ENCODE assay signal across 13 cellular contexts in the genomic region with DNA sequence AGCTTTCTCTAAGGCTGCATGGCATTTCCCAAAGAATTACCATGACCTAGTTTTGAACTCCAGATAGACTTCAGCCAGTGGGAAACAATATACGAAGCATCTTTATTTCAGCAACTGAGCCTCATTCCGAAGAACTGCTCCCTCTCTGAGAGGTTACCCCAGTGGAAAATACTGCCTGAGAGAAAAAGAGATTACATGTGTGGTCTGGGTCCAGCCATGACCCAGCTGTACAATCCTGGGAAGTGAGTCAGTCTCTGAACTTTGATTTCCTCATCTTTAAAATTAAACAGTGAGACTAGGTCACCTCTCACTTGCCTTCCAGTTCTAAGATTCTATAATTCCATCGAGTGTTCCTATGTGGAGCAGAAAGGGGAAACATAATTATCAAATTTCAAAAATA. TPM values are rescaled to one million over a fixed set of nuclear protein-coding genes. Genes with fewer than 3 reads are reported as not detected.
DNase-seq lines count a peak whose midpoint lies in the region; ATAC-seq and TF ChIP-seq lines count a peak whose summit lies in the region.
"Had no signal": no experiment of that assay in that cellular context is flagged by ENCODE, and none has a peak within 500 bp of the region (broad histone marks: within the 10 kb centered on the region; RNA-seq: fewer than 3 reads in every experiment).

No MANE protein-coding gene starts in this region.

- no peak for TF ChIP-seq CTCF in AG04449 (IDR thresholded peaks at IDR 0.05; ENCODE audit: insufficient read depth, low read length, missing control alignments)
- TF ChIP-seq CTCF in esophagus muscularis mucosa (IDR thresholded peaks at IDR 0.05): no peak

- H2BK5ac ChIP-seq in mesenchymal stem cell (ENCODE audit: low read depth, low read length, poor library complexity, severe bottlenecking): no peak overlapping the region

- no peak overlapping the region for H3K14ac ChIP-seq in mesenchymal stem cell (ENCODE audit: low read length in 2 of 2)

- peaks cover 1% of the 10 kb centered on the region; the same call in 1 of the 2 replicates for H3K9me3 ChIP-seq in MG63
- no peaks in the 10 kb centered on the region for H3K9me3 ChIP-seq in esophagus muscularis mucosa
- no peaks in the 10 kb centered on the region for H3K9me3 ChIP-seq in mesenchymal stem cell (ENCODE audit: control insufficient read depth, low read length)
- H3K9me3 ChIP-seq: BLaER1, tibial nerve had no signal

- no peak overlapping the region for H3K27ac Mint-ChIP-seq in activated naive CD8-positive, alpha-beta T cell treated with anti-CD3 and anti-CD28 coated beads for 36 hours
- H3K27ac Mint-ChIP-seq: naive B cell had no signal

- H3K4me1 ChIP-seq in esophagus muscularis mucosa (peaks cover 37 to 52% (median 42%) of the 10 kb centered on the region in 4 donors), mesenchymal stem cell (ENCODE audit: control insufficient read depth, insufficient read depth, low read depth, low read length) (no peaks in the 10 kb centered on the region)
- H3K4me1 ChIP-seq: BLaER1 had no signal

- H3K23ac ChIP-seq in mesenchymal stem cell (ENCODE audit: low read length in 2 of 2): no peak overlapping the region

- CTCF ChIA-PET in AG04449 (lab: Yijun Ruan, JAX): no interaction called here

- POLR2A ChIA-PET in AG04449 (lab: Yijun Ruan, JAX): no interaction called here

- peak overlapping the region; percentile 94 for H2AK5ac ChIP-seq in mesenchymal stem cell (ENCODE audit: low read length, severe bottlenecking)

- no peak overlapping the region for H2BK12ac ChIP-seq in mesenchymal stem cell (ENCODE audit: low read length in 2 of 2)

- no peak overlapping the region for H3K4me3 Mint-ChIP-seq in activated naive CD8-positive, alpha-beta T cell treated with anti-CD3 and anti-CD28 coated beads for 36 hours
- H3K4me3 Mint-ChIP-seq: naive B cell had no signal

- no peak overlapping the region for H2BK120ac ChIP-seq in mesenchymal stem cell (ENCODE audit: low read depth, low read length)

- no peak overlapping the region for H4K91ac ChIP-seq in mesenchymal stem cell (ENCODE audit: low read length)

- DNase-seq in AG04449 (ENCODE audit: low read depth, low spot score) (peak; percentile 34), MG63 (peak; percentile 39), esophagus muscularis mucosa (ENCODE audit: extremely low spot score) (no peak), mesenchymal stem cell (peak; percentile 94), DMS53 (lab: John Stamatoyannopoulos, UW) (no peak), SHP77 treated with DMSO at 0.1 percent for 48 hours (lab: John Stamatoyannopoulos, UW) (no peak)
- DNase-seq in activated naive CD8-positive, alpha-beta T cell treated with anti-CD3 and anti-CD28 coated beads for 36 hours: no peak
- DNase-seq: activated CD4-positive, alpha-beta T cell treated with anti-CD3 and anti-CD28 coated beads, Interleukin-2, amount 50 U/mL, for 4 hours; naive B cell; SIG-M5 had no signal

- H3K4me2 ChIP-seq in mesenchymal stem cell (ENCODE audit: low read length, poor library complexity, severe bottlenecking): no peak overlapping the region
- H3K4me2 ChIP-seq: BLaER1 had no signal

- H3K9ac ChIP-seq in mesenchymal stem cell (ENCODE audit: low read length): peak overlapping the region; percentile 33
- H3K9ac ChIP-seq: BLaER1 had no signal

- no peak for TF ChIP-seq POLR2A in esophagus muscularis mucosa (IDR thresholded peaks at IDR 0.05; ENCODE audit: low read depth)

- no peak overlapping the region for H2AFZ ChIP-seq in mesenchymal stem cell (ENCODE audit: low read depth, low read length)

- H3K36me3 ChIP-seq in MG63 (no peaks in the 10 kb centered on the region), esophagus muscularis mucosa (no peaks in the 10 kb centered on the region), mesenchymal stem cell (ENCODE audit: control insufficient read depth in 1 of 2, insufficient read depth in 2 of 2, low read depth in 1 of 2, low read length in 2 of 2) (no peaks in the 10 kb centered on the region)
- H3K36me3 ChIP-seq: BLaER1, tibial nerve had no signal

- intact Hi-C loops in esophagus muscularis mucosa (cut with DNase I): no loop called here

- peaks cover 5% of the 10 kb centered on the region for H3K36me3 Mint-ChIP-seq in activated naive CD8-positive, alpha-beta T cell treated with anti-CD3 and anti-CD28 coated beads for 36 hours
- H3K36me3 Mint-ChIP-seq: naive B cell had no signal

- no peaks in the 10 kb centered on the region for H3K27me3 Mint-ChIP-seq in activated naive CD8-positive, alpha-beta T cell treated with anti-CD3 and anti-CD28 coated beads for 36 hours
- H3K27me3 Mint-ChIP-seq: naive B cell had no signal

- H3K79me1 ChIP-seq in mesenchymal stem cell (replicated peaks; ENCODE audit: low read length, poor library complexity, severe bottlenecking): peaks cover 23% of the 10 kb centered on the region

- H3K27ac ChIP-seq in esophagus muscularis mucosa (replicated peaks in 1 of 4) (peak overlapping the region in 3 of 4 donors; percentile 13 to 50 (median 47)), mesenchymal stem cell (ENCODE audit: low read length, poor library complexity, severe bottlenecking) (peak overlapping the region; percentile 74)
- H3K27ac ChIP-seq: BLaER1 had no signal

- H3K18ac ChIP-seq in mesenchymal stem cell (ENCODE audit: low read depth in 1 of 2, low read length in 2 of 2): peak overlapping the region in 1 of 2 experiments; percentile 75

- no peak overlapping the region for H3K4me3 ChIP-seq in AG04449 (ENCODE audit: low read depth, low read length)
- no peak overlapping the region for H3K4me3 ChIP-seq in MG63
- H3K4me3 ChIP-seq in esophagus muscularis mucosa: no peak overlapping the region
- no peak overlapping the region for H3K4me3 ChIP-seq in mesenchymal stem cell (ENCODE audit: insufficient read depth in 1 of 2, low read depth in 1 of 2, low read length in 2 of 2)
- H3K4me3 ChIP-seq: BLaER1, tibial nerve had no signal

- no peak overlapping the region for H3K4ac ChIP-seq in mesenchymal stem cell (ENCODE audit: low read depth in 1 of 2, low read length in 2 of 2)

- H4K8ac ChIP-seq in mesenchymal stem cell (ENCODE audit: low read length): no peak overlapping the region

- no peak overlapping the region for H2BK15ac ChIP-seq in mesenchymal stem cell (ENCODE audit: low read depth, poor library complexity, severe bottlenecking)

- no peaks in the 10 kb centered on the region for H3K9me3 Mint-ChIP-seq in activated naive CD8-positive, alpha-beta T cell treated with anti-CD3 and anti-CD28 coated beads for 36 hours

- WGBS in esophagus muscularis mucosa: 74% methylated on average over 3 of the region's 3 CpGs
- WGBS in mesenchymal stem cell: 15% methylated on average over 2 of the region's 3 CpGs

- H3K27me3 ChIP-seq in MG63 (no peaks in the 10 kb centered on the region), esophagus muscularis mucosa (no peaks in the 10 kb centered on the region), mesenchymal stem cell (ENCODE audit: control insufficient read depth in 1 of 2, insufficient read depth in 1 of 2, low read length in 2 of 2) (no peaks in the 10 kb centered on the region)
- H3K27me3 ChIP-seq: BLaER1, tibial nerve had no signal

- no peak for TF ChIP-seq EP300 in esophagus muscularis mucosa (IDR thresholded peaks at IDR 0.05)

- peaks cover 33% of the 10 kb centered on the region for H3K4me1 Mint-ChIP-seq in activated naive CD8-positive, alpha-beta T cell treated with anti-CD3 and anti-CD28 coated beads for 36 hours
- H3K4me1 Mint-ChIP-seq: naive B cell had no signal

- no peak for ATAC-seq in HG02870 (IDR thresholded peaks at IDR 0.05; ENCODE audit: unreplicated experiment)

RNA-seq across cellular contexts. Expression of a gene that starts 42.4 kb away (rescaled TPM):
- total RNA-seq in MG63 (2014; rRNA removed; shearing (Covaris generic); ENCODE audit: low replicate concordance): 0.07 TPM in 2 replicates
- total RNA-seq in esophagus muscularis mucosa: 10 to 100 TPM; 30.3 to 39.0 (median 36.8) TPM
- 12.9 TPM for polyA plus RNA-seq in mesenchymal stem cell (2013, experiment 1 of 2)
- 11.9 TPM for polyA plus RNA-seq in mesenchymal stem cell (2013, experiment 2 of 2)
- total RNA-seq in activated naive CD8-positive, alpha-beta T cell treated with anti-CD3 and anti-CD28 coated beads for 36 hours: 10 to 100 TPM; 21.3 to 24.6 TPM

Comparison
In these comparisons a context has a peak if more than half of its experiments do, and no peak if none do; other contexts are left out.
1. DNase-seq: peak in AG04449 (single experiment), MG63 (single experiment) and mesenchymal stem cell (single experiment); none in esophagus muscularis mucosa (single experiment), DMS53 (single experiment), SHP77 treated with DMSO at 0.1 percent for 48 hours (single experiment) and activated naive CD8-positive, alpha-beta T cell treated with anti-CD3 and anti-CD28 coated beads for 36 hours (single experiment).
2. RNA of a gene that starts 42.4 kb away (total RNA-seq): 30.3 to 39.0 TPM in esophagus muscularis mucosa and 21.3 to 24.6 TPM in activated naive CD8-positive, alpha-beta T cell treated with anti-CD3 and anti-CD28 coated beads for 36 hours; 0.07 TPM in MG63; every median in the first group is over 10 times any median in the second.